ENCODE assay signal across 27 cellular contexts in the genomic region with DNA sequence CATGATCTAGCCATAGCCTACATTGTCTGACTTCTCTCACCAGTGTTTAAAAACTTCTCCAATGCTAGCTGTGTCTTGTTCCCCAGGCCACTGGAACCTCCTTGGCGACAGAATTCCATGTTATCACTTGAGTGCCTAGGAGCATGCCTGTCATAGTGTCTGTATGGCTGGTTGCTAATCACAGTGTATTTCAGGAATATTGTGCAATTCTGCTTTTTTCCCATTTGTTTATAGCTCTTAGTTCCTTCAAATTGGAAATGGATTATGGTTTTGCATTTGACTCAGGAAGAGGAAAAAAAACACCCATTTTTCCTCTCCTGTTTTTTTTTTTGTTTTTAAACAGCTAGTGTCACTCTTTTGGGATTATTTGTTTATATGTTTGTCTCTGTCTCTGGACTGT. TPM values are rescaled to one million over a fixed set of nuclear protein-coding genes. Genes with fewer than 3 reads are reported as not detected.
A peak's percentile ranks its signal among the peaks of the same experiment; 100 is the strongest.
DNase-seq lines count a peak whose midpoint lies in the region; ATAC-seq and TF ChIP-seq lines count a peak whose summit lies in the region.
"Had no signal": no experiment of that assay in that cellular context is flagged by ENCODE, and none has a peak within 500 bp of the region (broad histone marks: within the 10 kb centered on the region; RNA-seq: fewer than 3 reads in every experiment).

No MANE protein-coding gene starts in this region.

- H2AFZ ChIP-seq in SK-N-SH (ENCODE audit: low read depth) (0 out of 2 replicates have a peak overlapping the region, but pooled peaks have one; percentile 32), trophoblast cell (ENCODE audit: insufficient read depth, low read length, poor library complexity) (no peak overlapping the region)

- H4K12ac ChIP-seq in trophoblast cell (ENCODE audit: low read depth, low read length), result no peak overlapping the region

- H3K18ac ChIP-seq in trophoblast cell (ENCODE audit: low read length), result no peak overlapping the region

- H3K4me3 ChIP-seq in SK-N-SH (ENCODE audit: low read depth in 2 of 2, low read length in 1 of 2) (no peak overlapping the region), trophoblast cell (ENCODE audit: low read depth, low read length) (no peak overlapping the region)
- H3K4me3 ChIP-seq: esophagus squamous epithelium, heart left ventricle, lung, upper lobe of right lung had no signal

- H2AK5ac ChIP-seq in trophoblast cell (ENCODE audit: low read length), result no peak overlapping the region

- H3K9me3 ChIP-seq in SK-N-SH, result no peaks in the 10 kb centered on the region
- no peaks in the 10 kb centered on the region for H3K9me3 ChIP-seq in trophoblast cell (ENCODE audit: insufficient read depth, low read depth, low read length)
- H3K9me3 ChIP-seq: esophagus squamous epithelium, heart left ventricle, upper lobe of right lung had no signal

- H3K9me2 ChIP-seq in SK-N-SH, result no peaks in the 10 kb centered on the region

- no peak overlapping the region for H3K4ac ChIP-seq in trophoblast cell (ENCODE audit: low read depth, low read length)

- DNase-seq in GM03348 (ENCODE audit: low spot score) (peak; percentile 11), SK-N-SH (no peak), fibroblast of gingiva (ENCODE audit: low read depth) (peak; percentile 60), trophoblast cell (peak; percentile 16 to 76), left lobe of liver (ENCODE audit: low spot score) (no peak), DMS153 treated with DMSO at 0.1 percent for 48 hours (lab: John Stamatoyannopoulos, UW; ENCODE audit: unreplicated experiment) (no peak), T-helper 9 cell (no peak)
- DNase-seq: ACHN; activated CD4-positive, alpha-beta T cell treated with anti-CD3 and anti-CD28 coated beads, Interleukin-2, amount 10 ng/mL, durations not matched to agents 7 days and 5 days; activated naive CD4-positive, alpha-beta T cell; activated T-cell treated with anti-CD3 and anti-CD28 coated beads, Interleukin-2, amount 50 U/mL, for 48 hours; COR-L47; dermis blood vessel endothelial cell; DMS79 treated with DMSO at 0.1 percent for 48 hours; esophagus squamous epithelium; heart left ventricle; Karpas-422; MV-4-11; NCI-H510A treated with DMSO at 0.1 percent for 48 hours; nephron progenitor cell; retina; Right ventricle myocardium superior; stimulated activated CD4-positive, alpha-beta T cell treated with anti-CD3 and anti-CD28 coated beads, Interleukin-2, amount 100 ng/mL, for 48 hours; upper lobe of right lung; WERI-Rb-1 had no signal

- no peak overlapping the region for H2BK120ac ChIP-seq in trophoblast cell (ENCODE audit: insufficient read depth, low read length, poor library complexity)

- H2BK5ac ChIP-seq in trophoblast cell (ENCODE audit: low read depth, low read length, poor library complexity), result no peak overlapping the region

- no peak for TF ChIP-seq CTCF in SK-N-SH (IDR thresholded peaks at IDR 0.05)

- H3K9ac ChIP-seq in SK-N-SH, result no peak overlapping the region
- no peak overlapping the region for H3K9ac ChIP-seq in trophoblast cell (ENCODE audit: low read length)

- ATAC-seq in GM19397 (IDR thresholded peaks at IDR 0.05; ENCODE audit: unreplicated experiment) (no peak), left lobe of liver (no peak)
- ATAC-seq: upper lobe of right lung had no signal

- H3K4me2 ChIP-seq in SK-N-SH (peak overlapping the region; percentile 27; the same call in 1 of the 2 replicates), trophoblast cell (ENCODE audit: low read length) (no peak overlapping the region)

- H3K27ac ChIP-seq in SK-N-SH (ENCODE audit: low read depth in 2 of 2, low read length in 1 of 2) (peak overlapping the region; percentile 57 to 75), trophoblast cell (ENCODE audit: low read depth, low read length) (no peak overlapping the region)
- H3K27ac ChIP-seq: heart left ventricle, upper lobe of right lung, WERI-Rb-1 had no signal

- H4K8ac ChIP-seq in trophoblast cell (ENCODE audit: low read depth, low read length), result no peak overlapping the region

- no peaks in the 10 kb centered on the region for H3F3A ChIP-seq in SK-N-SH (replicated peaks; ENCODE audit: insufficient read depth)

- H3K4me1 ChIP-seq in SK-N-SH (ENCODE audit: control insufficient read depth in 1 of 2, insufficient read depth in 2 of 2, low read depth in 1 of 2, low read length in 1 of 2) (peaks cover 0 to 18% of the 10 kb centered on the region in 2 experiments; a peak in 2 of 4 replicates), trophoblast cell (ENCODE audit: control insufficient read depth in 1 of 2, insufficient read depth in 2 of 2, low read length in 2 of 2) (peaks cover 3 to 6% of the 10 kb centered on the region in 2 experiments)

- H3K27me3 ChIP-seq in SK-N-SH (ENCODE audit: insufficient read depth) (no peaks in the 10 kb centered on the region), trophoblast cell (ENCODE audit: insufficient read depth, low read length) (no peaks in the 10 kb centered on the region)
- H3K27me3 ChIP-seq: esophagus squamous epithelium, heart left ventricle, upper lobe of right lung had no signal

- no peak overlapping the region for H3K23ac ChIP-seq in trophoblast cell (ENCODE audit: low read length)

- no peaks in the 10 kb centered on the region for H3K79me1 ChIP-seq in trophoblast cell (ENCODE audit: low read length)

- no peak for TF ChIP-seq RAD21 in SK-N-SH (IDR thresholded peaks at IDR 0.05; ENCODE audit: low read length)

- TF ChIP-seq EP300 in SK-N-SH (IDR thresholded peaks at IDR 0.05; ENCODE audit: borderline replicate concordance in 1 of 2, low read depth in 1 of 2, low read length in 1 of 2), result no peak

- no peak overlapping the region for H2BK12ac ChIP-seq in trophoblast cell (ENCODE audit: low read length)

- H3K36me3 ChIP-seq in SK-N-SH (replicated peaks in 1 of 2; ENCODE audit: control insufficient read depth in 1 of 2, insufficient read depth in 2 of 2, low read length in 1 of 2) (peaks cover 0 to under 1% of the 10 kb centered on the region in 2 experiments), trophoblast cell (ENCODE audit: control insufficient read depth in 1 of 2, insufficient read depth in 2 of 2, low read length in 2 of 2) (peaks cover 0 to 2% of the 10 kb centered on the region in 2 experiments)
- H3K36me3 ChIP-seq: esophagus squamous epithelium, heart left ventricle, upper lobe of right lung, WERI-Rb-1 had no signal

- H4K20me1 ChIP-seq in SK-N-SH (ENCODE audit: insufficient read depth), result no peaks in the 10 kb centered on the region

- H4K91ac ChIP-seq in trophoblast cell (ENCODE audit: low read depth, low read length), result no peak overlapping the region

- POLR2A ChIA-PET in SK-N-SH (lab: Yijun Ruan, JAX), result interaction anchor here (1.0 kb wide), 1 partner anchor 18 kb away, joined by 3 read pairs; no protein-coding TSS in a partner anchor

- peaks cover 3% of the 10 kb centered on the region for H3K79me2 ChIP-seq in SK-N-SH (ENCODE audit: insufficient read depth)
- H3K79me2 ChIP-seq in trophoblast cell (ENCODE audit: control insufficient read depth, insufficient read depth, low read length, poor library complexity), result peaks cover 2% of the 10 kb centered on the region

- no peak overlapping the region for H3K14ac ChIP-seq in trophoblast cell (ENCODE audit: low read length)

- WGBS in SK-N-SH (ENCODE audit: low lambda C conversion rate), result 100% methylated on average over 1 of the region's 1 CpG
- no CpG with 5 or more reads among the region's 1 CpG for WGBS in trophoblast cell (ENCODE audit: extremely low coverage, insufficient coverage, insufficient read length)

- CTCF ChIA-PET in SK-N-SH (lab: Yijun Ruan, JAX), result interaction anchor here (0.9 to 2.7 kb wide), 5 partner anchors 25 to 443 kb away, joined by 3 to 12 read pairs (median 8); a partner anchor contains a TSS

TF ChIP-seq in SK-N-SH, 30 proteins besides CTCF, POLR2A, EP300 and RAD21:
- no peak for TF ChIP-seq POLR2AphosphoS5 (IDR thresholded peaks at IDR 0.05; ENCODE audit: low read depth, low read length)
- no peak for TF ChIP-seq TCF12 (IDR thresholded peaks at IDR 0.05)
- TF ChIP-seq, protein P1, sequence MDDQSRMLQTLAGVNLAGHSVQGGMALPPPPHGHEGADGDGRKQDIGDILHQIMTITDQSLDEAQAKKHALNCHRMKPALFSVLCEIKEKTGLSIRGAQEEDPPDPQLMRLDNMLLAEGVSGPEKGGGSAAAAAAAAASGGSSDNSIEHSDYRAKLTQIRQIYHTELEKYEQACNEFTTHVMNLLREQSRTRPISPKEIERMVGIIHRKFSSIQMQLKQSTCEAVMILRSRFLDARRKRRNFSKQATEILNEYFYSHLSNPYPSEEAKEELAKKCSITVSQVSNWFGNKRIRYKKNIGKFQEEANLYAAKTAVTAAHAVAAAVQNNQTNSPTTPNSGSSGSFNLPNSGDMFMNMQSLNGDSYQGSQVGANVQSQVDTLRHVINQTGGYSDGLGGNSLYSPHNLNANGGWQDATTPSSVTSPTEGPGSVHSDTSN (IDR thresholded peaks at IDR 0.05), result no peak

RNA-seq across cellular contexts. Expression of a gene that starts 25.5 kb away (rescaled TPM):
- 4.0 and 5.5 TPM in 2 replicates for polyA plus RNA-seq in SK-N-SH (2012; rRNA removed)
- 6.1 and 6.7 TPM in 2 replicates for polyA plus RNA-seq in SK-N-SH (2012; cell fraction: cytosol; rRNA removed)
- polyA plus RNA-seq in SK-N-SH (2012; cell fraction: nucleus; rRNA removed), result 3.8 and 5.0 TPM in 2 replicates
- polyA plus RNA-seq in trophoblast cell (2013), result 29.9 and 31.0 TPM in 2 replicates
- total RNA-seq in left lobe of liver, result 0.28 TPM
- total RNA-seq: activated CD4-positive, alpha-beta T cell treated with anti-CD3 and anti-CD28 coated beads, Interleukin-2, amount 10 ng/mL, durations not matched to agents 7 days and 5 days had no signal

Comparison
In these comparisons a context has a peak if more than half of its experiments do, and no peak if none do; other contexts are left out.
1. DNase-seq: peak in GM03348 (single experiment), fibroblast of gingiva (single experiment) and trophoblast cell (2 of 2); none in SK-N-SH (single experiment), left lobe of liver (single experiment), DMS153 treated with DMSO at 0.1 percent for 48 hours (single experiment) and T-helper 9 cell (single experiment).